Comparison of ENCODE assay signal across 8 cellular contexts in the genomic region with DNA sequence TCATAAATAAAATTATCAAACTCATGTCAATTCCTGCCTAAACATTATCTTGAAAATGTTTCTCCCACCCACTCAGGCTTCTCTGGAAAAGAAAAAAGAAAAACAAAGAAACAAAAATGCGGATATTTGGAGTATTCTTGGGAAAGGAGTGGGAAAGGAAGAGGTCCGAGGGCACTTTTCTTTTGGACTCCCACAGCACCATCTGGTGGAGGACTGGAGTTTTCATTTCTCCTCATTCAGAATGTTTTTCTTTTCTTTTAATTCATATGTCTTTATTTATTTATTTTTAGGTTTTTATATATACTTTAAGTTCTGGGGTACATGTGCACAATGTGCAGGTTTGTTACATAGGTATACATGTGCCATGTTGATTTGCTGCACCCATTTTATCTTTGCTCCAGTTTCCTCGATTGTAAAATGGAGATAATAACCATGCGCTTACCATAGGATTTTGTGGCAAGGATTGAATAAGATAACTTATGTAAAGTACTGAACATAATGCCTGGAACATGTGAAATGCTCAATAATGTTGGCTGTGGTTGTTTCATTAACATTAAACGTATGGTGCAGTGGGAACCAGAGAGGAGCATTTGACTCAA. TPM values are rescaled to one million over a fixed set of nuclear protein-coding genes. Genes with fewer than 3 reads are reported as not detected.
DNase-seq lines count a peak whose midpoint lies in the region; TF ChIP-seq lines count a peak whose summit lies in the region.

No MANE protein-coding gene starts in this region.

- no peak overlapping the region for H3K4me3 Mint-ChIP-seq in MCF 10A (ENCODE audit: unreplicated experiment)

- CTCF ChIA-PET in MCF 10A (lab: Yijun Ruan, JAX) = interaction anchor here (0.6 to 8.4 kb wide), 14 partner anchors 8 to 934 kb away, joined by 3 to 97 read pairs (median 3); a partner anchor contains a TSS

- H3K27ac Mint-ChIP-seq in MCF 10A (ENCODE audit: low read depth, unreplicated experiment) = no peak overlapping the region

- POLR2A ChIA-PET in MCF 10A (lab: Yijun Ruan, JAX) = interaction anchor here (1.5 kb wide), 1 partner anchor 147 kb away, joined by 3 read pairs; no protein-coding TSS in a partner anchor

- H3K36me3 Mint-ChIP-seq in MCF 10A (ENCODE audit: insufficient read depth, unreplicated experiment) = peaks cover 6% of the 10 kb centered on the region

- no TSS peak for BruUV-seq in MCF 10A (replicated peaks; lab: Mats Ljungman, UMichigan)

- DNase-seq in COLO829 (ENCODE audit: low spot score) = peak; percentile 37
- peak; percentile 65 for DNase-seq in HT-29 (ENCODE audit: low spot score)
- DNase-seq in MCF 10A (ENCODE audit: unreplicated experiment) = peak; percentile 45
- DNase-seq in medulla oblongata (ENCODE audit: extremely low spot score) = peak; percentile 30
- DNase-seq in stimulated activated CD4-positive, alpha-beta T cell treated with anti-CD3 and anti-CD28 coated beads, Interleukin-4, amount 100 ng/mL, for 1 hour = no peak
- DNase-seq in DMS153 (lab: John Stamatoyannopoulos, UW) = no peak
- no peak for DNase-seq in AML-193 (lab: John Stamatoyannopoulos, UW)
- DNase-seq in occipital lobe (lab: John Stamatoyannopoulos, UW) = no peak

- intact Hi-C loops in MCF 10A (cut with micrococcal nuclease) = loop anchor here (1.0 to 5.0 kb wide), 4 partner anchors 96 to 936 kb away; a partner anchor contains a TSS

- TF ChIP-seq CTCF in MCF 10A (IDR thresholded peaks at IDR 0.05; ENCODE audit: unreplicated experiment) = peak; percentile 32

- no peaks in the 10 kb centered on the region for H3K4me1 Mint-ChIP-seq in MCF 10A (ENCODE audit: insufficient read depth, unreplicated experiment)

- H3K9me3 Mint-ChIP-seq in MCF 10A (ENCODE audit: unreplicated experiment) = no peaks in the 10 kb centered on the region

- peaks cover 26% of the 10 kb centered on the region for H3K27me3 Mint-ChIP-seq in MCF 10A (ENCODE audit: insufficient read depth, unreplicated experiment)

RNA-seq across cellular contexts. Expression of a gene that starts 8.0 kb away (rescaled TPM):
- 0.23 and 0.34 TPM in 2 replicates for total RNA-seq in HT-29 (2014; rRNA removed; shearing (Covaris generic))
- 0.64 and 1.4 TPM in 2 replicates for total RNA-seq in MCF 10A (2022)
- total RNA-seq in occipital lobe = 1.9 TPM

Comparison
In these comparisons a context has a peak if more than half of its experiments do, and no peak if none do; other contexts are left out.
1. DNase-seq: peak in COLO829 (single experiment), HT-29 (single experiment), MCF 10A (single experiment) and medulla oblongata (single experiment); none in stimulated activated CD4-positive, alpha-beta T cell treated with anti-CD3 and anti-CD28 coated beads, Interleukin-4, amount 100 ng/mL, for 1 hour (single experiment), DMS153 (single experiment), AML-193 (0 of 2) and occipital lobe (single experiment).